ENCODE assay signal across 15 cellular contexts in genomic region chr4:168784786-168785461, GRCh38.
A peak's percentile ranks its signal among the peaks of the same experiment; 100 is the strongest.
DNase-seq lines count a peak whose midpoint lies in the region; ATAC-seq and TF ChIP-seq lines count a peak whose summit lies in the region.
"Had no signal": no experiment of that assay in that cellular context is flagged by ENCODE, and none has a peak within 500 bp of the region (broad histone marks: within the 10 kb centered on the region; RNA-seq: fewer than 3 reads in every experiment).

No MANE protein-coding gene starts in this region.

- intact Hi-C loops in left cardiac atrium (cut with DNase I) = no loop called here

- H3K4me2 ChIP-seq in trophoblast cell (ENCODE audit: low read length) = no peak overlapping the region

- no peaks in the 10 kb centered on the region for H3K27me3 Mint-ChIP-seq in WTC11 (ENCODE audit: low read depth)

- no peaks in the 10 kb centered on the region for H3K36me3 ChIP-seq in trophoblast cell (ENCODE audit: control insufficient read depth in 1 of 2, insufficient read depth in 2 of 2, low read length in 2 of 2)
- H3K36me3 ChIP-seq: neutrophil, Peyer's patch had no signal

- H3K23ac ChIP-seq in trophoblast cell (ENCODE audit: low read length) = no peak overlapping the region

- no peak overlapping the region for H3K4me3 ChIP-seq in trophoblast cell (ENCODE audit: low read depth, low read length)
- H3K4me3 ChIP-seq: Peyer's patch had no signal

- peaks cover 19% of the 10 kb centered on the region for H3K79me1 ChIP-seq in trophoblast cell (ENCODE audit: low read length)

- peaks cover 15% of the 10 kb centered on the region for H3K4me1 Mint-ChIP-seq in WTC11

- no peak overlapping the region for H3K9ac ChIP-seq in trophoblast cell (ENCODE audit: low read length)

- peak; percentile 90 for ATAC-seq in WTC11
- ATAC-seq in left cardiac atrium = peak; percentile 54 to 86
- ATAC-seq in HG02588 (IDR thresholded peaks at IDR 0.05; ENCODE audit: unreplicated experiment) = no peak
- no peak for ATAC-seq in GM18858 (IDR thresholded peaks at IDR 0.05; ENCODE audit: unreplicated experiment)
- ATAC-seq in HG03175 (IDR thresholded peaks at IDR 0.05; ENCODE audit: unreplicated experiment) = no peak
- ATAC-seq: effector memory CD8-positive, alpha-beta T cell had no signal

- DNase-seq in Caki2 (ENCODE audit: low read depth) = peak; percentile 72
- DNase-seq in WTC11 (ENCODE audit: low spot score) = no peak
- peak; percentile 25 for DNase-seq in left cardiac atrium
- no peak for DNase-seq in trophoblast cell
- DNase-seq in CD1c-positive myeloid dendritic cell (ENCODE audit: extremely low spot score) = no peak
- DNase-seq: activated CD4-positive, alpha-beta T cell treated with anti-CD3 and anti-CD28 coated beads, Interleukin-2, amount 50 U/mL, for 48 hours; effector memory CD8-positive, alpha-beta T cell; NCI-H1417; NCI-H510A treated with DMSO at 0.1 percent for 48 hours; Peyer's patch; T-helper 9 cell had no signal

- peak overlapping the region; percentile 88 for H2BK12ac ChIP-seq in trophoblast cell (ENCODE audit: low read length)

- in situ Hi-C loops in Caki2 (cut with HindIII; ENCODE audit: low pct_unique_long_range_greater_than_20kb, low sequenced_read_pairs) = no loop called here

- no peaks in the 10 kb centered on the region for H3K27me3 ChIP-seq in trophoblast cell (ENCODE audit: insufficient read depth, low read length)
- H3K27me3 ChIP-seq: Peyer's patch had no signal

- POLR2A ChIA-PET in WTC11 (lab: Charles Lee) = interaction anchor here (0.6 to 0.9 kb wide), 2 partner anchors 47 to 54 kb away, joined by 3 to 4 read pairs; no protein-coding TSS in a partner anchor

- H3K4me1 ChIP-seq in trophoblast cell (ENCODE audit: control insufficient read depth in 1 of 2, insufficient read depth in 2 of 2, low read length in 2 of 2) = peaks cover 9 to 15% of the 10 kb centered on the region in 2 experiments

- no peak overlapping the region for H4K12ac ChIP-seq in trophoblast cell (ENCODE audit: low read depth, low read length)

- H2AK5ac ChIP-seq in trophoblast cell (ENCODE audit: low read length) = peak overlapping the region; percentile 11

- H3K27ac Mint-ChIP-seq in WTC11 = 0 out of 2 replicates have a peak overlapping the region, but pooled peaks have one; percentile 34
- H3K27ac Mint-ChIP-seq: effector memory CD8-positive, alpha-beta T cell had no signal

- peak overlapping the region; percentile 47 for H2BK120ac ChIP-seq in trophoblast cell (ENCODE audit: insufficient read depth, low read length, poor library complexity)

- no peak overlapping the region for H2AFZ ChIP-seq in trophoblast cell (ENCODE audit: insufficient read depth, low read length, poor library complexity)

- H3K4me3 Mint-ChIP-seq in WTC11 = no peak overlapping the region
- H3K4me3 Mint-ChIP-seq: effector memory CD8-positive, alpha-beta T cell had no signal

- no peak for TF ChIP-seq CTCF in WTC11 (IDR thresholded peaks at IDR 0.05)

- H4K91ac ChIP-seq in trophoblast cell (ENCODE audit: low read depth, low read length) = peak overlapping the region; percentile 50

- no peak overlapping the region for H3K4ac ChIP-seq in trophoblast cell (ENCODE audit: low read depth, low read length)

- H3K79me2 ChIP-seq in trophoblast cell (ENCODE audit: control insufficient read depth, insufficient read depth, low read length, poor library complexity) = peaks cover 1% of the 10 kb centered on the region

- H2BK5ac ChIP-seq in trophoblast cell (ENCODE audit: low read depth, low read length, poor library complexity) = peak overlapping the region; percentile 81

- H3K36me3 Mint-ChIP-seq in WTC11 = no peaks in the 10 kb centered on the region

- H3K9me3 Mint-ChIP-seq in WTC11 = no peaks in the 10 kb centered on the region
- H3K9me3 Mint-ChIP-seq: effector memory CD8-positive, alpha-beta T cell had no signal

- H3K18ac ChIP-seq in trophoblast cell (ENCODE audit: low read length) = peak overlapping the region; percentile 57

- H3K14ac ChIP-seq in trophoblast cell (ENCODE audit: low read length) = peak overlapping the region; percentile 41

- H3K9me3 ChIP-seq in trophoblast cell (ENCODE audit: insufficient read depth, low read depth, low read length) = no peaks in the 10 kb centered on the region
- H3K9me3 ChIP-seq: neutrophil, Peyer's patch had no signal

- CTCF ChIA-PET in WTC11 (lab: Charles Lee) = interaction anchor here (0.7 to 1.4 kb wide), 5 partner anchors 125 to 414 kb away, joined by 3 to 4 read pairs (median 3); no protein-coding TSS in a partner anchor

- peak overlapping the region; percentile 85 for H3K27ac ChIP-seq in trophoblast cell (ENCODE audit: low read depth, low read length)
- H3K27ac ChIP-seq: neutrophil, Peyer's patch had no signal

- peak overlapping the region; percentile 53 for H4K8ac ChIP-seq in trophoblast cell (ENCODE audit: low read depth, low read length)

- WGBS in trophoblast cell (ENCODE audit: extremely low coverage, insufficient coverage, insufficient read length) = no CpG with 5 or more reads among the region's 10 CpGs

TF ChIP-seq in WTC11, 78 proteins besides CTCF, POLR2A, EP300 and RAD21:
- TF ChIP-seq NR2C2 (CRISPR knock-in tag; IDR thresholded peaks at IDR 0.05) = no peak
- TF ChIP-seq TEAD1 (CRISPR knock-in tag; IDR thresholded peaks at IDR 0.05) = 0 out of 2 replicates have a peak, but pooled peaks have one; percentile 8
- TF ChIP-seq ZBTB21 (CRISPR knock-in tag; IDR thresholded peaks at IDR 0.05; ENCODE audit: borderline replicate concordance) = no peak
- TF ChIP-seq ATF3 (CRISPR knock-in tag; conservative IDR thresholded peaks at IDR 0.05) = no peak

Comparison
In these comparisons a context has a peak if more than half of its experiments do, and no peak if none do; other contexts are left out.
1. DNase-seq: peak in Caki2 (single experiment) and left cardiac atrium (single experiment); none in WTC11 (single experiment), trophoblast cell (0 of 2) and CD1c-positive myeloid dendritic cell (single experiment).
2. ATAC-seq: peak in WTC11 (single experiment) and left cardiac atrium (2 of 2); none in HG02588 (single experiment), GM18858 (single experiment) and HG03175 (single experiment).